25 cellular contexts compared by ENCODE assay signal in the genomic region with DNA sequence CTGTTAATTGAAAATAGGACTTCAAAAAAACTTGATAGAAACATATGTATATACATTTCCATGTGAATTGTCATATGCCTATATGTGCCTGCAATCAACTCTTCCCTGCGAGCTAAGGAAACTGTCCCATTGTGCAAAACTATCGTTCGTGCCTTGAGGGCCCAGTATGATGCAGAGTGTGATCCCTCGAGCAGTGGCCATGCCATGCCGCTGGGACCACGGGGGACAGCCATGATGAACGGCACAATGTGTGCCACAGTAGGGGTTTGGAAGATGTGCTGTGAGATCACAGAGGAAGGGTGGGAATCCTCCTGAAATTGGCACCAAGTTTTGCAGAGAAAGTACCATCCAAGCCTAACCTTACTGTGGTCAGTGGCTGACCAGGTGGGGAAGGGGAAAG.
"Had no signal": no experiment of that assay in that cellular context is flagged by ENCODE, and none has a peak within 500 bp of the region (broad histone marks: within the 10 kb centered on the region; RNA-seq: fewer than 3 reads in every experiment).

No MANE protein-coding gene starts in this region.

- DNase-seq: activated CD4-positive, alpha-beta T cell treated with anti-CD3 and anti-CD28 coated beads, Interleukin-2, amount 10 ng/mL, durations not matched to agents 24 days and 14 days; activated CD4-positive, alpha-beta T cell treated with anti-CD3 and anti-CD28 coated beads, Interleukin-2, amount 50 U/mL, for 4 hours; activated CD8-positive, alpha-beta T cell treated with anti-CD3 and anti-CD28 coated beads, Interleukin-2, amount 10 ng/mL, durations not matched to agents 7 days and 5 days; activated naive CD4-positive, alpha-beta T cell treated with anti-CD3 and anti-CD28 coated beads, Interleukin-2, amount 10 ng/mL, durations not matched to agents 7 days and 5 days; activated naive CD8-positive, alpha-beta T cell treated with anti-CD3 and anti-CD28 coated beads, Interleukin-2, amount 50 U/mL, for 24 hours; activated T-cell treated with anti-CD3 and anti-CD28 coated beads, Interleukin-2, amount 50 U/mL, for 24 hours; anterior cingulate cortex; central memory CD4-positive, alpha-beta T cell; MM.1S; MV-4-11; NCI-H1092; NCI-H1436 treated with DMSO at 0.1 percent for 48 hours; NCI-H1694 treated with DMSO at 0.1 percent for 48 hours; NCI-H2029; NCI-H510A; NCI-H526; NCI-H748 treated with DMSO at 0.1 percent for 48 hours; NK-92 treated with Interleukin-12 subunit alpha and Interleukin-12 subunit beta, amount 100 ng/mL, for 24 hours; PC-3; RPMI8226; SHP77 treated with DMSO at 0.1 percent for 48 hours; SK-N-SH had no signal

- H3K9ac ChIP-seq: KMS-11, SK-N-SH had no signal

- H3K4me3 ChIP-seq: Peyer's patch, SJSA1 had no signal

- H3K4me1 ChIP-seq: Peyer's patch, SJSA1 had no signal

- ATAC-seq: activated CD8-positive, alpha-beta T cell treated with anti-CD3 and anti-CD28 coated beads, Interleukin-2, amount 10 ng/mL, durations not matched to agents 7 days and 5 days; activated naive CD8-positive, alpha-beta T cell treated with anti-CD3 and anti-CD28 coated beads, Interleukin-2, amount 50 U/mL, for 24 hours; PC-3 had no signal

- H3K27ac ChIP-seq: KMS-11, Peyer's patch, SJSA1 had no signal

- H3K4me2 ChIP-seq: KMS-11, SK-N-SH had no signal

- H3K36me3 ChIP-seq: Peyer's patch, SJSA1 had no signal

- H3K27me3 ChIP-seq: Peyer's patch had no signal

- H3K9me3 ChIP-seq: SK-N-SH had no signal
